Comparison of ENCODE assay signal across 8 cellular contexts in genomic region chr19:15280048-15280725, GRCh38. TPM values are rescaled to one million over a fixed set of nuclear protein-coding genes. Genes with fewer than 3 reads are reported as not detected.
A peak's percentile ranks its signal among the peaks of the same experiment; 100 is the strongest.
DNase-seq lines count a peak whose midpoint lies in the region; ATAC-seq, FAIRE-seq and TF ChIP-seq lines count a peak whose summit lies in the region.

No MANE protein-coding gene starts in this region.

- peaks cover 99% of the 10 kb centered on the region for H3K79me2 ChIP-seq in fibroblast of lung (ENCODE audit: control insufficient read depth, insufficient read depth, low read length)

- no peak overlapping the region for H2AFZ ChIP-seq in fibroblast of lung (ENCODE audit: low read length)

- TF ChIP-seq CTCF in Panc1 (IDR thresholded peaks at IDR 0.05): no peak
- TF ChIP-seq CTCF in fibroblast of lung (conservative IDR thresholded peaks at IDR 0.05 in 1 of 2, IDR thresholded peaks at IDR 0.05 in 1 of 2; ENCODE audit: low read depth in 1 of 2, low read length in 2 of 2): no peak
- TF ChIP-seq CTCF in pancreas (IDR thresholded peaks at IDR 0.05): no peak

- CTCF ChIA-PET in Panc1 (lab: Charles Lee): interaction anchor here (0.5 kb wide), 1 partner anchor 100 kb away, joined by 5 read pairs; no protein-coding TSS in a partner anchor

- H3K4me1 ChIP-seq in BLaER1 (peaks cover 98% of the 10 kb centered on the region), Panc1 (ENCODE audit: control insufficient read depth, insufficient read depth, low read length) (peaks cover 66% of the 10 kb centered on the region), fibroblast of lung (ENCODE audit: control insufficient read depth, extremely low read depth, insufficient read depth, low read length) (peaks cover 39% of the 10 kb centered on the region), pancreas (peaks cover 42 to 77% (median 44%) of the 10 kb centered on the region in 3 donors)

- no peak for DNase-seq in Panc1 (ENCODE audit: low read depth, low spot score)
- peak in 1 of 2 donors; percentile 88 for DNase-seq in fibroblast of lung (ENCODE audit: low read depth in 2 of 2)
- no peak for DNase-seq in pancreas
- no peak for DNase-seq in activated CD8-positive, alpha-beta memory T cell treated with anti-CD3 and anti-CD28 coated beads, Interleukin-2, amount 50 U/mL, for 4 hours
- no peak for DNase-seq in inferior parietal cortex (ENCODE audit: extremely low spot score)

- FAIRE-seq in pancreas (lab: Jason Lieb, UNC): no peak

- no peaks in the 10 kb centered on the region for H3K27me3 ChIP-seq in BLaER1
- no peaks in the 10 kb centered on the region for H3K27me3 ChIP-seq in Panc1 (ENCODE audit: control insufficient read depth, insufficient read depth, low read length)
- H3K27me3 ChIP-seq in fibroblast of lung (ENCODE audit: control insufficient read depth, insufficient read depth, low read length): no peaks in the 10 kb centered on the region
- H3K27me3 ChIP-seq in pancreas: no peaks in the 10 kb centered on the region

- H3K4me2 ChIP-seq in BLaER1: peak overlapping the region; percentile 40
- peak overlapping the region; percentile 63 for H3K4me2 ChIP-seq in fibroblast of lung (ENCODE audit: extremely low read depth, insufficient read depth, low read length)

- ATAC-seq in Panc1 (no peak), pancreas (peak in 3 of 4 donors; percentile 3 to 28 (median 4)), HG02973 (IDR thresholded peaks at IDR 0.05; ENCODE audit: unreplicated experiment) (no peak), GM18498 (IDR thresholded peaks at IDR 0.05; ENCODE audit: unreplicated experiment) (no peak)

- no TSS peak for BruUV-seq in Panc1 (replicated peaks; lab: Mats Ljungman, UMichigan)

- no peak overlapping the region for H3K4me3 ChIP-seq in BLaER1
- H3K4me3 ChIP-seq in Panc1 (ENCODE audit: low read depth in 2 of 2, low read length in 2 of 2): no peak overlapping the region; a peak in 1 of 4 replicates
- H3K4me3 ChIP-seq in fibroblast of lung (replicated peaks in 1 of 4; ENCODE audit: control extremely low read depth in 1 of 4, insufficient read depth in 1 of 4, low read depth in 3 of 4, low read length in 4 of 4): no peak overlapping the region
- H3K4me3 ChIP-seq in pancreas: no peak overlapping the region

- in situ Hi-C loops in Panc1 (cut with HindIII; ENCODE audit: low pct_unique_long_range_greater_than_20kb, low sequenced_read_pairs): no loop called here

- no peak overlapping the region for H3K9ac ChIP-seq in BLaER1
- H3K9ac ChIP-seq in fibroblast of lung (ENCODE audit: insufficient read depth, low read length): peak overlapping the region; percentile 39

- no peak overlapping the region for H3K27ac ChIP-seq in BLaER1
- H3K27ac ChIP-seq in Panc1 (ENCODE audit: low read length): peak overlapping the region; percentile 82
- peak overlapping the region; percentile 60 for H3K27ac ChIP-seq in fibroblast of lung (ENCODE audit: insufficient read depth, low read length)
- peak overlapping the region in 2 of 4 donors; percentile 68 to 73 for H3K27ac ChIP-seq in pancreas

- H3K9me3 ChIP-seq in BLaER1 (no peaks in the 10 kb centered on the region), Panc1 (ENCODE audit: control insufficient read depth, insufficient read depth, low read depth, low read length) (no peaks in the 10 kb centered on the region), fibroblast of lung (ENCODE audit: control insufficient read depth, insufficient read depth, low read depth, low read length) (no peaks in the 10 kb centered on the region), pancreas (no peaks in the 10 kb centered on the region)

- peaks cover 100% of the 10 kb centered on the region for H4K20me1 ChIP-seq in BLaER1
- H4K20me1 ChIP-seq in fibroblast of lung (ENCODE audit: control insufficient read depth, extremely low read depth, insufficient read depth, low read length): peaks cover 18% of the 10 kb centered on the region

- WGBS in pancreas, 2 donors: 45 to 52% methylated on average over 6 of the region's 6 CpGs

- POLR2A ChIA-PET in Panc1 (lab: Charles Lee): no interaction called here

- intact Hi-C loops in Panc1 (cut with micrococcal nuclease; ENCODE audit: unreplicated experiment) (no loop called here), pancreas (cut with DNase I) (no loop called here)

- H3K36me3 ChIP-seq in BLaER1 (peaks cover 46% of the 10 kb centered on the region), Panc1 (ENCODE audit: control insufficient read depth, insufficient read depth, low read length) (no peaks in the 10 kb centered on the region), fibroblast of lung (ENCODE audit: control insufficient read depth, insufficient read depth, low read length) (no peaks in the 10 kb centered on the region), pancreas (no peaks in the 10 kb centered on the region)

RNA-seq across cellular contexts. Expression of gene EPHX3, which starts 47.9 kb away (rescaled TPM):
- total RNA-seq in Panc1 (2021; ENCODE audit: unreplicated experiment) (0.31 TPM), fibroblast of lung (under 0.01 TPM in 2 replicates), pancreas (under 1 TPM in 4 of 6 donors, not detected in 2; 0.09 to 0.59 (median 0.17) TPM)
- polyA plus RNA-seq in Panc1 (2012; ENCODE audit: insufficient read length): 0.17 TPM
- polyA plus RNA-seq in fibroblast of lung (0.05 and 0.07 TPM in 2 replicates), pancreas (under 1 TPM in 1 of 2 donors, not detected in 1; 0.16 TPM)
- polyA plus RNA-seq in fibroblast of lung (2012): not detected in 2 replicates
- not detected in 2 replicates for polyA minus RNA-seq in fibroblast of lung (ENCODE audit: low replicate concordance)

RNA-seq across cellular contexts. Expression of gene BRD4, which starts 52.2 kb away (rescaled TPM):
- 102 TPM for total RNA-seq in Panc1 (2021; ENCODE audit: unreplicated experiment)
- polyA plus RNA-seq in Panc1 (2012; ENCODE audit: insufficient read length): 75.9 TPM
- 9.8 and 20.1 TPM in 2 replicates for total RNA-seq in fibroblast of lung
- polyA plus RNA-seq in fibroblast of lung: 9.9 and 13.3 TPM in 2 replicates
- polyA plus RNA-seq in fibroblast of lung (2012): 47.8 and 58.5 TPM in 2 replicates
- polyA minus RNA-seq in fibroblast of lung (ENCODE audit: low replicate concordance): 186 and 192 TPM in 2 replicates
- 10 to 100 TPM; 36.2 to 53.3 (median 39.9) TPM for total RNA-seq in pancreas
- 10 to 100 TPM; 16.9 to 41.2 TPM for polyA plus RNA-seq in pancreas

Comparison
In these comparisons a context has a peak if more than half of its experiments do, and no peak if none do; other contexts are left out.
1. ATAC-seq: peak in pancreas (3 of 4); none in Panc1 (single experiment), HG02973 (single experiment) and GM18498 (single experiment).